9 cellular contexts compared by ENCODE assay signal in the genomic region with DNA sequence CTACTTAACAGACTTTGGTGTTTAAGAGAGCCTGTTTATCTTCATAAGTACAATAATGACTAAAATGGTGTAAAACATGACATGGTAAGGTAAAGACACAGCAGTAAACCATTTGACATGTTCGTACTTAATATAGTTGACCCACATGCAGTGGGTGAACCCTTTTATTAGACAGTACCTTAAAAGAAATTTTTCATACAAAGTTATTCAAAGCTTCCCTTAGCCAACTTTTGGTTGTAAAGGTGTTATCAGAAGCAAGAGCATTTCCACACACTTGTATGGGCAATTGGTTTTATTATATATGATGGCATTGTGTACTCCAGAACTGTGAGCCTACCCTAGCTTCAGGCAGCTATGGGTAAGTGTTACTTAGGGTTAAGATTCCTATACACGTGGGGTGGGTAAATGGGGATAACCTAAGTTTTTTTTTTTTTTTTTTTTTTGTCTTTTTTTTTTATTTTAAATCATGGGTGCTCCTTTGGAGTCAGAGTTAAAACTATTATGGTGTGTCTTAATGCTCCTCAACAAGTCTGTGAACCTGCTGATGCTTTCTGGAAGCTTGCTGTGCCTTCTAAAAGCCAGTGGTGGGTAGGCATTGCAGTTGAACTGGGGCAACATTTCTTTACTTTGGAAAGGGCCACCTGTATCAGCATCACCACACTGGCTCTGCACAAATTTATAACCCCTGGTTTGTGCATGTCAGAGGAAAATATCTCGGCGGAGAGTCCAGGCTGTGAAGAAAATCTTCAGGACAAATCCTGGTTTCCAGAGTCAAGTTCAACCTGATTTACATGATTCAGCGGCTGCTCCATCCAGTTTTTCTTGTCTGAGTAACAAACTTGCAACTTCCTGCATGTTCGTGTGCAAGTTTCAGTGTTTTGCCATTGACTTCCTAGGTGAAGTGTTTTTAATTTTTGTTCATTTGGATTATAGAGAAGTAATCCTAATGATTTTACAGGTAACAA. TPM values are rescaled to one million over a fixed set of nuclear protein-coding genes. Genes with fewer than 3 reads are reported as not detected.
A peak's percentile ranks its signal among the peaks of the same experiment; 100 is the strongest.
DNase-seq lines count a peak whose midpoint lies in the region; ATAC-seq, FAIRE-seq and TF ChIP-seq lines count a peak whose summit lies in the region.
"Had no signal": no experiment of that assay in that cellular context is flagged by ENCODE, and none has a peak within 500 bp of the region (broad histone marks: within the 10 kb centered on the region; RNA-seq: fewer than 3 reads in every experiment).

No MANE protein-coding gene starts in this region.

- H3K4me3 ChIP-seq in fibroblast of lung (replicated peaks in 1 of 4; ENCODE audit: control extremely low read depth in 1 of 4, insufficient read depth in 1 of 4, low read depth in 3 of 4, low read length in 4 of 4) = peak overlapping the region; percentile 97 to 99 (median 98)
- peak overlapping the region; percentile 92 for H3K4me3 ChIP-seq in rectal smooth muscle tissue (ENCODE audit: low read length)

- H3K27ac ChIP-seq in fibroblast of lung (ENCODE audit: insufficient read depth, low read length) = no peak overlapping the region
- H3K27ac ChIP-seq in rectal smooth muscle tissue (ENCODE audit: low read depth, low read length) = peak overlapping the region; percentile 3

- H3K27ac Mint-ChIP-seq in T-helper 1 cell treated with Interleukin-12 subunit alpha and Interleukin-12 subunit beta and Interleukin-4 antibody, amounts not matched to agents 30 μg/mL and 1 μg/mL, for 36 hours = peak overlapping the region; percentile 85

- DNase-seq in SIG-M5 treated with dmso at 0.1 percent for 504 hours (lab: John Stamatoyannopoulos, UW; ENCODE audit: unreplicated experiment) (peak; percentile 58), SIG-M5 (lab: John Stamatoyannopoulos, UW) (no peak), fibroblast of lung (ENCODE audit: low read depth in 2 of 2) (peak; percentile 46), left lobe of liver (ENCODE audit: low spot score) (no peak), A172 (ENCODE audit: low spot score) (no peak), frontal cortex (ENCODE audit: low spot score in 2 of 2) (no peak)

- no peaks in the 10 kb centered on the region for H3K9me3 Mint-ChIP-seq in T-helper 1 cell treated with Interleukin-12 subunit alpha and Interleukin-12 subunit beta and Interleukin-4 antibody, amounts not matched to agents 30 μg/mL and 1 μg/mL, for 36 hours

- H3K27me3 Mint-ChIP-seq in T-helper 1 cell treated with Interleukin-12 subunit alpha and Interleukin-12 subunit beta and Interleukin-4 antibody, amounts not matched to agents 30 μg/mL and 1 μg/mL, for 36 hours (ENCODE audit: low read depth) = no peaks in the 10 kb centered on the region

- H3K9ac ChIP-seq in fibroblast of lung (ENCODE audit: insufficient read depth, low read length) (no peak overlapping the region), rectal smooth muscle tissue (ENCODE audit: low read length) (no peak overlapping the region)

- H3K36me3 Mint-ChIP-seq in T-helper 1 cell treated with Interleukin-12 subunit alpha and Interleukin-12 subunit beta and Interleukin-4 antibody, amounts not matched to agents 30 μg/mL and 1 μg/mL, for 36 hours (ENCODE audit: low read depth) = peaks cover 49% of the 10 kb centered on the region

- TF ChIP-seq CTCF in fibroblast of lung (conservative IDR thresholded peaks at IDR 0.05 in 1 of 2, IDR thresholded peaks at IDR 0.05 in 1 of 2; ENCODE audit: low read depth in 1 of 2, low read length in 2 of 2) = no peak

- H3K9me3 ChIP-seq in fibroblast of lung (ENCODE audit: control insufficient read depth, insufficient read depth, low read depth, low read length) = no peaks in the 10 kb centered on the region

- H3K4me1 Mint-ChIP-seq in T-helper 1 cell treated with Interleukin-12 subunit alpha and Interleukin-12 subunit beta and Interleukin-4 antibody, amounts not matched to agents 30 μg/mL and 1 μg/mL, for 36 hours (ENCODE audit: low read depth) = peaks cover 37% of the 10 kb centered on the region

- no peak overlapping the region for H2AFZ ChIP-seq in fibroblast of lung (ENCODE audit: low read length)

- H3K36me3 ChIP-seq in fibroblast of lung (ENCODE audit: control insufficient read depth, insufficient read depth, low read length) (peaks cover 3% of the 10 kb centered on the region), rectal smooth muscle tissue (ENCODE audit: control insufficient read depth, insufficient read depth, low read length) (peaks cover 4% of the 10 kb centered on the region)

- ATAC-seq in left lobe of liver = no peak

- H3K79me2 ChIP-seq in fibroblast of lung (ENCODE audit: control insufficient read depth, insufficient read depth, low read length) = peaks cover 78% of the 10 kb centered on the region

- FAIRE-seq in frontal cortex (lab: Jason Lieb, UNC) = no peak
- FAIRE-seq: G401.6 had no signal

- H3K4me2 ChIP-seq in fibroblast of lung (ENCODE audit: extremely low read depth, insufficient read depth, low read length) = peak overlapping the region; percentile 72

- H3K4me1 ChIP-seq in fibroblast of lung (ENCODE audit: control insufficient read depth, extremely low read depth, insufficient read depth, low read length) (no peaks in the 10 kb centered on the region), rectal smooth muscle tissue (ENCODE audit: control insufficient read depth, insufficient read depth, low read length) (peaks cover 11% of the 10 kb centered on the region)

- peak overlapping the region; percentile 99 for H3K4me3 Mint-ChIP-seq in T-helper 1 cell treated with Interleukin-12 subunit alpha and Interleukin-12 subunit beta and Interleukin-4 antibody, amounts not matched to agents 30 μg/mL and 1 μg/mL, for 36 hours

- H3K27me3 ChIP-seq in fibroblast of lung (ENCODE audit: control insufficient read depth, insufficient read depth, low read length) = no peaks in the 10 kb centered on the region
- H3K27me3 ChIP-seq in rectal smooth muscle tissue (ENCODE audit: control insufficient read depth, insufficient read depth, low read length) = no peaks in the 10 kb centered on the region

- peaks cover 13% of the 10 kb centered on the region for H4K20me1 ChIP-seq in fibroblast of lung (ENCODE audit: control insufficient read depth, extremely low read depth, insufficient read depth, low read length)

RNA-seq across cellular contexts. Expression of a gene that starts 3.3 kb away (rescaled TPM):
- 36.5 and 44.8 TPM in 2 replicates for total RNA-seq in fibroblast of lung
- polyA plus RNA-seq in fibroblast of lung = 23.9 and 26.6 TPM in 2 replicates
- 12.5 and 13.7 TPM in 2 replicates for polyA plus RNA-seq in fibroblast of lung (2012)
- polyA minus RNA-seq in fibroblast of lung (ENCODE audit: low replicate concordance) = 3.4 and 6.8 TPM in 2 replicates
- 23.6 TPM for total RNA-seq in left lobe of liver
- total RNA-seq in A172 (2014; rRNA removed; shearing (Covaris generic)) = 33.3 and 35.3 TPM in 2 replicates
- total RNA-seq in frontal cortex = 77.0 TPM

RNA-seq across cellular contexts. Expression of a gene that starts 33.3 kb away (rescaled TPM):
- total RNA-seq in fibroblast of lung = 13.9 and 17.5 TPM in 2 replicates
- polyA plus RNA-seq in fibroblast of lung = 6.5 and 7.1 TPM in 2 replicates
- 8.3 and 10.1 TPM in 2 replicates for polyA plus RNA-seq in fibroblast of lung (2012)
- 2.1 and 7.9 TPM in 2 replicates for polyA minus RNA-seq in fibroblast of lung (ENCODE audit: low replicate concordance)
- total RNA-seq in left lobe of liver = 4.3 TPM
- total RNA-seq in A172 (2014; rRNA removed; shearing (Covaris generic)) = 7.0 and 11.1 TPM in 2 replicates
- total RNA-seq in frontal cortex = 8.6 TPM

Comparison
In these comparisons a context has a peak if more than half of its experiments do, and no peak if none do; other contexts are left out.
1. DNase-seq: peak in SIG-M5 treated with dmso at 0.1 percent for 504 hours (single experiment) and fibroblast of lung (2 of 2); none in SIG-M5 (single experiment), left lobe of liver (single experiment), A172 (single experiment) and frontal cortex (0 of 2).